34 cellular contexts compared by ENCODE assay signal in genomic region chr20:22531756-22532155, GRCh38. TPM values are rescaled to one million over a fixed set of nuclear protein-coding genes. Genes with fewer than 3 reads are reported as not detected.
"Had no signal": no experiment of that assay in that cellular context is flagged by ENCODE, and none has a peak within 500 bp of the region (broad histone marks: within the 10 kb centered on the region; RNA-seq: fewer than 3 reads in every experiment).

No MANE protein-coding gene starts in this region.

- H3K36me3 Mint-ChIP-seq: mesothelial cell of epicardium, naive B cell had no signal

- H3K36me3 ChIP-seq: colonic mucosa, esophagus squamous epithelium, gastrocnemius medialis, heart right ventricle, left lung, lower lobe of right lung had no signal

- DNase-seq: colonic mucosa; cortex of kidney; effector CD8-positive, alpha-beta T cell; effector memory CD8-positive, alpha-beta T cell; endodermal cell; erythroblast; esophagus squamous epithelium; foreskin fibroblast; foreskin melanocyte; gastrocnemius medialis; glutamatergic neuron; head of caudate nucleus; heart right ventricle; hippocampal formation; left cardiac atrium; left lung; left ventricle myocardium superior; lower lobe of right lung; mesenchymal stem cell; mucosa of descending colon; naive B cell had no signal

- H3K4me3 ChIP-seq: colonic mucosa, esophagus squamous epithelium, gastrocnemius medialis, heart right ventricle, left lung, lower lobe of right lung, mucosa of descending colon had no signal

- H3K9me3 Mint-ChIP-seq: dendritic cell treated with granulocyte-macrophage colony-stimulating factor and Interleukin-4, amounts not matched to agents 40 ng/mL and 50 ng/mL, for 4 days; endodermal cell; mesothelial cell of epicardium had no signal

- H3K27me3 ChIP-seq: colonic mucosa, left lung had no signal

- H3K9me3 ChIP-seq: colonic mucosa, esophagus squamous epithelium, gastrocnemius medialis, heart right ventricle, left lung, lower lobe of right lung, mucosa of descending colon had no signal

- H3K27ac ChIP-seq: colonic mucosa, epithelial cell of prostate, esophagus squamous epithelium, gastrocnemius medialis, heart right ventricle, left lung, lower lobe of right lung had no signal

- H3K4me3 Mint-ChIP-seq: dendritic cell treated with granulocyte-macrophage colony-stimulating factor and Interleukin-4, amounts not matched to agents 40 ng/mL and 50 ng/mL, for 4 days; effector memory CD8-positive, alpha-beta T cell; endodermal cell; mesothelial cell of epicardium; naive B cell had no signal

- FAIRE-seq: endometrium, islet of Langerhans, keratinocyte had no signal

- H3K27me3 Mint-ChIP-seq: effector memory CD8-positive, alpha-beta T cell had no signal

- H3K4me1 Mint-ChIP-seq: mesothelial cell of epicardium, naive B cell had no signal

- ATAC-seq: effector memory CD8-positive, alpha-beta T cell; esophagus mucosa; gastrocnemius medialis; heart right ventricle; left cardiac atrium; left lung; left ventricle myocardium superior; lower lobe of right lung; mucosa of descending colon had no signal

- H3K4me1 ChIP-seq: colonic mucosa, esophagus squamous epithelium, gastrocnemius medialis, heart right ventricle, left lung, lower lobe of right lung had no signal

- H3K27ac Mint-ChIP-seq: dendritic cell treated with granulocyte-macrophage colony-stimulating factor and Interleukin-4, amounts not matched to agents 40 ng/mL and 50 ng/mL, for 4 days; effector memory CD8-positive, alpha-beta T cell; endodermal cell; mesothelial cell of epicardium had no signal

RNA-seq across cellular contexts. Expression of gene FOXA2, which starts 52.6 kb away (rescaled TPM):
- total RNA-seq: dermis microvascular lymphatic vessel endothelial cell, glomerular endothelial cell, heart right ventricle, left cardiac atrium, left ventricle myocardium superior, lower leg skin, lung microvascular endothelial cell, mesenteric fat pad, mesothelial cell of epicardium, myocyte had no signal
- polyA plus RNA-seq: heart right ventricle had no signal
